Comparison of ENCODE assay signal across 9 cellular contexts in genomic region chr9:35729700-35730485, GRCh38. TPM values are rescaled to one million over a fixed set of nuclear protein-coding genes. Genes with fewer than 3 reads are reported as not detected.
A peak's percentile ranks its signal among the peaks of the same experiment; 100 is the strongest.
DNase-seq lines count a peak whose midpoint lies in the region; ATAC-seq, FAIRE-seq and TF ChIP-seq lines count a peak whose summit lies in the region.
"Had no signal": no experiment of that assay in that cellular context is flagged by ENCODE, and none has a peak within 500 bp of the region (broad histone marks: within the 10 kb centered on the region; RNA-seq: fewer than 3 reads in every experiment).

No MANE protein-coding gene starts in this region.

- H3K36me3 Mint-ChIP-seq in HFFc6 (ENCODE audit: low read depth): peaks cover 38% of the 10 kb centered on the region

- H3K27ac ChIP-seq in SJCRH30: no peak overlapping the region
- peak overlapping the region; percentile 42 for H3K27ac ChIP-seq in cingulate gyrus (ENCODE audit: low read depth, low read length)
- H3K27ac ChIP-seq in HepG2 (ENCODE audit: extremely low read length, insufficient read depth, low read length): no peak overlapping the region

- POLR2A ChIA-PET in HepG2 (lab: Yijun Ruan, JAX): interaction anchor here (1.0 to 4.1 kb wide), 5 partner anchors 17 to 72 kb away, joined by 3 to 102 read pairs (median 24); partner anchors contain the start of genes ARHGEF39, CCDC107, GBA2 and RGP1

- peaks cover 22% of the 10 kb centered on the region for H3K4me1 Mint-ChIP-seq in HFFc6 (ENCODE audit: low read depth)

- peaks cover 8% of the 10 kb centered on the region for H3K27me3 Mint-ChIP-seq in HFFc6 (ENCODE audit: insufficient read depth)
- H3K27me3 Mint-ChIP-seq: central memory CD8-positive, alpha-beta T cell had no signal

- H3K9me3 Mint-ChIP-seq in HFFc6: no peaks in the 10 kb centered on the region
- H3K9me3 Mint-ChIP-seq: central memory CD8-positive, alpha-beta T cell had no signal

- peaks cover 30% of the 10 kb centered on the region for H4K20me1 ChIP-seq in HepG2 (ENCODE audit: insufficient read depth, low read length)

- no peak overlapping the region for H2AFZ ChIP-seq in HepG2 (ENCODE audit: low read length)

- DNase-seq in D721Med (ENCODE audit: insufficient read length, low spot score) (peak; percentile 51), HFFc6 (peak; percentile 91), SJCRH30 (peak; percentile 52 to 70), HepG2 (ENCODE audit: low spot score) (peak; percentile 41), superior temporal gyrus (ENCODE audit: extremely low spot score) (peak; percentile 35), DMS79 treated with DMSO at 0.1 percent for 48 hours (lab: John Stamatoyannopoulos, UW) (no peak)
- DNase-seq in activated CD8-positive, alpha-beta memory T cell treated with anti-CD3 and anti-CD28 coated beads for 24 hours: no peak

- H3K9ac ChIP-seq in HepG2 (ENCODE audit: insufficient read depth, low read depth, low read length): no peak overlapping the region; the same call in 1 of the 2 replicates

- 55% methylated on average over 6 of the region's 6 CpGs for WGBS in HepG2 (ENCODE audit: low lambda C conversion rate)

- H3K4me1 ChIP-seq in SJCRH30: peaks cover 25% of the 10 kb centered on the region
- H3K4me1 ChIP-seq in HepG2 (ENCODE audit: insufficient read depth, low read length): peaks cover 64% of the 10 kb centered on the region

- TF ChIP-seq RAD21 in HepG2 (CRISPR knock-in tag; IDR thresholded peaks at IDR 0.05): 0 out of 2 replicates have a peak, but pooled peaks have one; percentile 28

- H3K4me3 Mint-ChIP-seq in HFFc6: no peak overlapping the region
- H3K4me3 Mint-ChIP-seq: central memory CD8-positive, alpha-beta T cell had no signal

- TF ChIP-seq CTCF in D721Med (IDR thresholded peaks at IDR 0.05; ENCODE audit: insufficient read depth, missing control alignments) (peak; percentile 33), HFFc6 (IDR thresholded peaks at IDR 0.05) (peak; percentile 83), HepG2 (CRISPR knock-in tag; IDR thresholded peaks at IDR 0.05) (peak; percentile 51)

- H3K27me3 ChIP-seq in SJCRH30: no peaks in the 10 kb centered on the region
- no peaks in the 10 kb centered on the region; a peak in 1 of 5 replicates for H3K27me3 ChIP-seq in HepG2 (ENCODE audit: control insufficient read depth in 1 of 2, insufficient read depth in 2 of 2, low read length in 2 of 2)

- in situ Hi-C loops in HepG2 (cut with HindIII; ENCODE audit: extremely low pct_ligation_motif_present, low pct_unique_long_range_greater_than_20kb): loop anchor here (5.0 kb wide), 1 partner anchor 63 kb away; the partner anchor contains the start of gene ARHGEF39

- FAIRE-seq in D721Med (lab: Jason Lieb, UNC) (no peak), HepG2 (lab: Jason Lieb, UNC) (no peak)

- no peak overlapping the region for H3K4me3 ChIP-seq in SJCRH30
- H3K4me3 ChIP-seq in HepG2 (replicated peaks in 1 of 3; ENCODE audit: insufficient read depth in 1 of 3, low read depth in 2 of 3, low read length in 3 of 3): peak overlapping the region; percentile 11 to 98 (median 59); a peak in 5 of 6 replicates

- intact Hi-C loops in HepG2 (cut with micrococcal nuclease; ENCODE audit: unreplicated experiment): loop anchor here (5.0 to 10.0 kb wide), 2 partner anchors 97 to 235 kb away; partner anchors contain the start of genes FAM221B, RUSC2 and TMEM8B

- H3K36me3 ChIP-seq in SJCRH30: peaks cover 15% of the 10 kb centered on the region
- H3K36me3 ChIP-seq in HepG2 (replicated peaks in 1 of 2; ENCODE audit: control insufficient read depth in 1 of 2, insufficient read depth in 2 of 2, low read length in 2 of 2): peaks cover 0 to 23% of the 10 kb centered on the region in 2 experiments; a peak in 4 of 5 replicates

- H3K4me2 ChIP-seq in HepG2 (ENCODE audit: low read depth, low read length): peak overlapping the region; percentile 98

- CTCF ChIA-PET in HepG2 (lab: Yijun Ruan, JAX; ENCODE audit: low intra/inter-chr PET ratio, low total read pairs): no interaction called here

- no peak for ATAC-seq in HepG2

- no peak overlapping the region for H3K27ac Mint-ChIP-seq in HFFc6

- no peak for TF ChIP-seq POLR2A in HepG2 (IDR thresholded peaks at IDR 0.05; ENCODE audit: insufficient read depth in 1 of 2, low read depth in 2 of 2, low read length in 2 of 2)

- peaks cover 64% of the 10 kb centered on the region for H3K79me2 ChIP-seq in HepG2 (ENCODE audit: insufficient read depth, low read length)

- H3K9me3 ChIP-seq in SJCRH30 (replicated peaks) (no peaks in the 10 kb centered on the region), HepG2 (ENCODE audit: low read length) (no peaks in the 10 kb centered on the region)

- no peak for TF ChIP-seq EP300 in HepG2 (IDR thresholded peaks at IDR 0.05; ENCODE audit: low read depth in 2 of 2, low read length in 2 of 2)
- TF ChIP-seq EP300 in HepG2 (CRISPR knock-in tag; IDR thresholded peaks at IDR 0.05; ENCODE audit: borderline replicate concordance): no peak

- BruUV-seq in HepG2 (replicated peaks; lab: Mats Ljungman, UMichigan): no TSS peak

RNA-seq across cellular contexts. Expression of gene TLN1, which starts 2.1 kb away (rescaled TPM):
- total RNA-seq in HFFc6 (2021; fragmentation: NEBNext Ultra II Directional; extraction: Animal tissue kit (Norgen Biotek cat#: 25700)): 100 to 1,000 TPM; 470 to 562 (median 491) TPM
- 65.0 and 70.4 TPM in 2 replicates for total RNA-seq in SJCRH30 (2014; rRNA removed; shearing (Covaris generic))
- total RNA-seq in HepG2 (2016; rRNA removed; fragmentation: Illumina TruSeq; extraction: Trizol): 51.8 and 53.7 TPM in 2 replicates
- 5.4 and 5.6 TPM in 2 replicates for total RNA-seq in HepG2 (2016; cell fraction: cytosol; rRNA removed; fragmentation: Illumina TruSeq; extraction: Trizol; ENCODE audit: low read depth)
- total RNA-seq in HepG2 (2016; cell fraction: insoluble cytoplasmic fraction; rRNA removed; fragmentation: Illumina TruSeq; extraction: Trizol): 48.7 and 53.6 TPM in 2 replicates
- total RNA-seq in HepG2 (2016; cell fraction: membrane; rRNA removed; fragmentation: Illumina TruSeq; extraction: Trizol): 16.4 and 17.1 TPM in 2 replicates
- total RNA-seq in HepG2 (2016; cell fraction: nucleus; rRNA removed; fragmentation: Illumina TruSeq; extraction: Trizol): 44.1 and 46.3 TPM in 2 replicates
- 35.2 and 52.6 TPM in 2 replicates for polyA plus RNA-seq in HepG2 (2011; rRNA removed)
- polyA plus RNA-seq in HepG2 (2011; cell fraction: cytosol; rRNA removed): 26.4 and 37.0 TPM in 2 replicates
- polyA plus RNA-seq in HepG2 (2011; cell fraction: nucleus; rRNA removed): 60.2 and 61.4 TPM in 2 replicates
- polyA plus RNA-seq in HepG2 (2012): 37.0 and 57.6 TPM in 2 replicates
- polyA plus RNA-seq in HepG2 (2016; cell fraction: cytosol; fragmentation: Illumina TruSeq; extraction: Trizol; ENCODE audit: low read depth): 3.2 and 3.6 TPM in 2 replicates
- 38.8 and 63.9 TPM in 2 replicates for polyA plus RNA-seq in HepG2 (2016; cell fraction: insoluble cytoplasmic fraction; fragmentation: Illumina TruSeq; extraction: Trizol; ENCODE audit: low read depth)
- 5.7 and 8.6 TPM in 2 replicates for polyA plus RNA-seq in HepG2 (2016; cell fraction: membrane; fragmentation: Illumina TruSeq; extraction: Trizol; ENCODE audit: low read depth)
- 55.3 and 65.8 TPM in 2 replicates for polyA plus RNA-seq in HepG2 (2016; cell fraction: nucleus; fragmentation: Illumina TruSeq; extraction: Trizol; ENCODE audit: insufficient read depth, low read depth)
- 166 and 414 TPM in 2 replicates for polyA minus RNA-seq in HepG2 (2011; rRNA and poly(A)+ RNA removed; ENCODE audit: low replicate concordance)
- polyA minus RNA-seq in HepG2 (2011; cell fraction: cytosol; rRNA and poly(A)+ RNA removed): 120 and 167 TPM in 2 replicates
- polyA minus RNA-seq in HepG2 (2011; cell fraction: nucleus; rRNA and poly(A)+ RNA removed): 38.1 and 53.7 TPM in 2 replicates

RNA-seq across cellular contexts. Expression of gene CREB3, which starts 2.6 kb away (rescaled TPM):
- 100 to 1,000 TPM; 106 to 127 (median 114) TPM for total RNA-seq in HFFc6 (2021; fragmentation: NEBNext Ultra II Directional; extraction: Animal tissue kit (Norgen Biotek cat#: 25700))
- 21.1 and 21.6 TPM in 2 replicates for total RNA-seq in SJCRH30 (2014; rRNA removed; shearing (Covaris generic))
- total RNA-seq in HepG2 (2016; rRNA removed; fragmentation: Illumina TruSeq; extraction: Trizol): 32.2 and 34.2 TPM in 2 replicates
- 16.4 and 24.8 TPM in 2 replicates for total RNA-seq in HepG2 (2016; cell fraction: cytosol; rRNA removed; fragmentation: Illumina TruSeq; extraction: Trizol; ENCODE audit: low read depth)
- total RNA-seq in HepG2 (2016; cell fraction: insoluble cytoplasmic fraction; rRNA removed; fragmentation: Illumina TruSeq; extraction: Trizol): 35.0 and 35.4 TPM in 2 replicates
- total RNA-seq in HepG2 (2016; cell fraction: membrane; rRNA removed; fragmentation: Illumina TruSeq; extraction: Trizol): 29.8 and 43.4 TPM in 2 replicates
- total RNA-seq in HepG2 (2016; cell fraction: nucleus; rRNA removed; fragmentation: Illumina TruSeq; extraction: Trizol): 19.0 and 22.6 TPM in 2 replicates
- polyA plus RNA-seq in HepG2 (2011; rRNA removed): 11.1 and 13.5 TPM in 2 replicates
- polyA plus RNA-seq in HepG2 (2011; cell fraction: cytosol; rRNA removed): 12.6 and 15.2 TPM in 2 replicates
- 15.5 and 16.6 TPM in 2 replicates for polyA plus RNA-seq in HepG2 (2011; cell fraction: nucleus; rRNA removed)
- polyA plus RNA-seq in HepG2 (2012): 12.3 and 13.3 TPM in 2 replicates
- polyA plus RNA-seq in HepG2 (2016; cell fraction: cytosol; fragmentation: Illumina TruSeq; extraction: Trizol; ENCODE audit: low read depth): 16.3 and 25.4 TPM in 2 replicates
- 29.0 and 30.9 TPM in 2 replicates for polyA plus RNA-seq in HepG2 (2016; cell fraction: insoluble cytoplasmic fraction; fragmentation: Illumina TruSeq; extraction: Trizol; ENCODE audit: low read depth)
- polyA plus RNA-seq in HepG2 (2016; cell fraction: membrane; fragmentation: Illumina TruSeq; extraction: Trizol; ENCODE audit: low read depth): 26.7 and 33.7 TPM in 2 replicates
- 27.3 and 30.5 TPM in 2 replicates for polyA plus RNA-seq in HepG2 (2016; cell fraction: nucleus; fragmentation: Illumina TruSeq; extraction: Trizol; ENCODE audit: insufficient read depth, low read depth)
- polyA minus RNA-seq in HepG2 (2011; rRNA and poly(A)+ RNA removed; ENCODE audit: low replicate concordance): 14.5 and 21.8 TPM in 2 replicates
- 5.1 and 6.9 TPM in 2 replicates for polyA minus RNA-seq in HepG2 (2011; cell fraction: cytosol; rRNA and poly(A)+ RNA removed)
- polyA minus RNA-seq in HepG2 (2011; cell fraction: nucleus; rRNA and poly(A)+ RNA removed): 9.9 and 11.1 TPM in 2 replicates

RNA-seq across cellular contexts. Expression of gene GBA2, which starts 19.1 kb away (rescaled TPM):
- total RNA-seq in HFFc6 (2021; fragmentation: NEBNext Ultra II Directional; extraction: Animal tissue kit (Norgen Biotek cat#: 25700)): 10 to 100 TPM; 22.9 to 25.7 (median 24.0) TPM
- total RNA-seq in SJCRH30 (2014; rRNA removed; shearing (Covaris generic)): 34.4 and 37.1 TPM in 2 replicates
- 24.4 and 37.5 TPM in 2 replicates for total RNA-seq in HepG2 (2016; rRNA removed; fragmentation: Illumina TruSeq; extraction: Trizol)
- 11.1 and 11.7 TPM in 2 replicates for total RNA-seq in HepG2 (2016; cell fraction: cytosol; rRNA removed; fragmentation: Illumina TruSeq; extraction: Trizol; ENCODE audit: low read depth)
- total RNA-seq in HepG2 (2016; cell fraction: insoluble cytoplasmic fraction; rRNA removed; fragmentation: Illumina TruSeq; extraction: Trizol): 21.2 and 40.4 TPM in 2 replicates
- 27.6 and 27.8 TPM in 2 replicates for total RNA-seq in HepG2 (2016; cell fraction: membrane; rRNA removed; fragmentation: Illumina TruSeq; extraction: Trizol)
- total RNA-seq in HepG2 (2016; cell fraction: nucleus; rRNA removed; fragmentation: Illumina TruSeq; extraction: Trizol): 70.2 and 71.7 TPM in 2 replicates
- 86.1 and 96.9 TPM in 2 replicates for polyA plus RNA-seq in HepG2 (2011; rRNA removed)
- 54.1 and 58.1 TPM in 2 replicates for polyA plus RNA-seq in HepG2 (2011; cell fraction: cytosol; rRNA removed)
- 385 and 395 TPM in 2 replicates for polyA plus RNA-seq in HepG2 (2011; cell fraction: nucleus; rRNA removed)
- polyA plus RNA-seq in HepG2 (2012): 50.0 and 65.4 TPM in 2 replicates
- 10.5 and 11.2 TPM in 2 replicates for polyA plus RNA-seq in HepG2 (2016; cell fraction: cytosol; fragmentation: Illumina TruSeq; extraction: Trizol; ENCODE audit: low read depth)
- 21.6 and 24.7 TPM in 2 replicates for polyA plus RNA-seq in HepG2 (2016; cell fraction: insoluble cytoplasmic fraction; fragmentation: Illumina TruSeq; extraction: Trizol; ENCODE audit: low read depth)
- 23.2 and 23.4 TPM in 2 replicates for polyA plus RNA-seq in HepG2 (2016; cell fraction: membrane; fragmentation: Illumina TruSeq; extraction: Trizol; ENCODE audit: low read depth)
- 145 and 166 TPM in 2 replicates for polyA plus RNA-seq in HepG2 (2016; cell fraction: nucleus; fragmentation: Illumina TruSeq; extraction: Trizol; ENCODE audit: insufficient read depth, low read depth)
- polyA minus RNA-seq in HepG2 (2011; rRNA and poly(A)+ RNA removed; ENCODE audit: low replicate concordance): 62.6 and 136 TPM in 2 replicates
- polyA minus RNA-seq in HepG2 (2011; cell fraction: cytosol; rRNA and poly(A)+ RNA removed): 24.7 and 24.9 TPM in 2 replicates
- 155 and 168 TPM in 2 replicates for polyA minus RNA-seq in HepG2 (2011; cell fraction: nucleus; rRNA and poly(A)+ RNA removed)

RNA-seq across cellular contexts. Expression of gene RGP1, which starts 19.2 kb away (rescaled TPM):
- 10 to 100 TPM; 27.6 to 35.1 (median 30.9) TPM for total RNA-seq in HFFc6 (2021; fragmentation: NEBNext Ultra II Directional; extraction: Animal tissue kit (Norgen Biotek cat#: 25700))
- total RNA-seq in SJCRH30 (2014; rRNA removed; shearing (Covaris generic)): 14.6 and 16.3 TPM in 2 replicates
- total RNA-seq in HepG2 (2016; rRNA removed; fragmentation: Illumina TruSeq; extraction: Trizol): 12.6 and 12.7 TPM in 2 replicates
- 1.6 and 1.9 TPM in 2 replicates for total RNA-seq in HepG2 (2016; cell fraction: cytosol; rRNA removed; fragmentation: Illumina TruSeq; extraction: Trizol; ENCODE audit: low read depth)
- 10.9 and 13.5 TPM in 2 replicates for total RNA-seq in HepG2 (2016; cell fraction: insoluble cytoplasmic fraction; rRNA removed; fragmentation: Illumina TruSeq; extraction: Trizol)
- total RNA-seq in HepG2 (2016; cell fraction: membrane; rRNA removed; fragmentation: Illumina TruSeq; extraction: Trizol): 7.5 and 7.7 TPM in 2 replicates
- 9.8 and 10.7 TPM in 2 replicates for total RNA-seq in HepG2 (2016; cell fraction: nucleus; rRNA removed; fragmentation: Illumina TruSeq; extraction: Trizol)
- polyA plus RNA-seq in HepG2 (2011; rRNA removed): 18.7 and 21.0 TPM in 2 replicates
- polyA plus RNA-seq in HepG2 (2011; cell fraction: cytosol; rRNA removed): 13.4 and 13.5 TPM in 2 replicates
- 31.7 and 33.0 TPM in 2 replicates for polyA plus RNA-seq in HepG2 (2011; cell fraction: nucleus; rRNA removed)
- 10.9 TPM in 2 replicates for polyA plus RNA-seq in HepG2 (2012)
- polyA plus RNA-seq in HepG2 (2016; cell fraction: cytosol; fragmentation: Illumina TruSeq; extraction: Trizol; ENCODE audit: low read depth): 3.5 and 3.8 TPM in 2 replicates
- 9.5 and 11.3 TPM in 2 replicates for polyA plus RNA-seq in HepG2 (2016; cell fraction: insoluble cytoplasmic fraction; fragmentation: Illumina TruSeq; extraction: Trizol; ENCODE audit: low read depth)
- 5.6 TPM in 2 replicates for polyA plus RNA-seq in HepG2 (2016; cell fraction: membrane; fragmentation: Illumina TruSeq; extraction: Trizol; ENCODE audit: low read depth)
- polyA plus RNA-seq in HepG2 (2016; cell fraction: nucleus; fragmentation: Illumina TruSeq; extraction: Trizol; ENCODE audit: insufficient read depth, low read depth): 14.0 and 14.1 TPM in 2 replicates
- 32.1 and 35.8 TPM in 2 replicates for polyA minus RNA-seq in HepG2 (2011; rRNA and poly(A)+ RNA removed; ENCODE audit: low replicate concordance)
- 8.6 and 10.3 TPM in 2 replicates for polyA minus RNA-seq in HepG2 (2011; cell fraction: cytosol; rRNA and poly(A)+ RNA removed)
- polyA minus RNA-seq in HepG2 (2011; cell fraction: nucleus; rRNA and poly(A)+ RNA removed): 13.1 and 16.8 TPM in 2 replicates

RNA-seq across cellular contexts. Expression of gene MSMP, which starts 24.2 kb away (rescaled TPM):
- not detected for total RNA-seq in HFFc6 (2021; fragmentation: NEBNext Ultra II Directional; extraction: Animal tissue kit (Norgen Biotek cat#: 25700))
- not detected in 2 replicates for total RNA-seq in SJCRH30 (2014; rRNA removed; shearing (Covaris generic))
- 0.24 and 0.49 TPM in 2 replicates for total RNA-seq in HepG2 (2016; rRNA removed; fragmentation: Illumina TruSeq; extraction: Trizol)
- not detected in 2 replicates for total RNA-seq in HepG2 (2016; cell fraction: cytosol; rRNA removed; fragmentation: Illumina TruSeq; extraction: Trizol; ENCODE audit: low read depth)
- not detected in 2 replicates for total RNA-seq in HepG2 (2016; cell fraction: insoluble cytoplasmic fraction; rRNA removed; fragmentation: Illumina TruSeq; extraction: Trizol)
- 0.71 TPM in 1 of 2 replicates, not detected in the other for total RNA-seq in HepG2 (2016; cell fraction: membrane; rRNA removed; fragmentation: Illumina TruSeq; extraction: Trizol)
- total RNA-seq in HepG2 (2016; cell fraction: nucleus; rRNA removed; fragmentation: Illumina TruSeq; extraction: Trizol): not detected in 2 replicates
- 0.34 and 0.46 TPM in 2 replicates for polyA plus RNA-seq in HepG2 (2011; rRNA removed)
- polyA plus RNA-seq in HepG2 (2011; cell fraction: cytosol; rRNA removed): 0.32 and 0.45 TPM in 2 replicates
- polyA plus RNA-seq in HepG2 (2011; cell fraction: nucleus; rRNA removed): 0.42 TPM in 1 of 2 replicates, not detected in the other
- polyA plus RNA-seq in HepG2 (2012): 0.76 TPM in 1 of 2 replicates, not detected in the other
- 0.66 and 1.2 TPM in 2 replicates for polyA plus RNA-seq in HepG2 (2016; cell fraction: cytosol; fragmentation: Illumina TruSeq; extraction: Trizol; ENCODE audit: low read depth)
- polyA plus RNA-seq in HepG2 (2016; cell fraction: insoluble cytoplasmic fraction; fragmentation: Illumina TruSeq; extraction: Trizol; ENCODE audit: low read depth): 0.62 TPM in 1 of 2 replicates, not detected in the other
- 0.55 and 2.2 TPM in 2 replicates for polyA plus RNA-seq in HepG2 (2016; cell fraction: membrane; fragmentation: Illumina TruSeq; extraction: Trizol; ENCODE audit: low read depth)
- polyA plus RNA-seq in HepG2 (2016; cell fraction: nucleus; fragmentation: Illumina TruSeq; extraction: Trizol; ENCODE audit: insufficient read depth, low read depth): not detected in 2 replicates
- polyA minus RNA-seq in HepG2 (2011; rRNA and poly(A)+ RNA removed; ENCODE audit: low replicate concordance): 0.62 TPM in 1 of 2 replicates, not detected in the other
- not detected in 2 replicates for polyA minus RNA-seq in HepG2 (2011; cell fraction: cytosol; rRNA and poly(A)+ RNA removed)
- not detected in 2 replicates for polyA minus RNA-seq in HepG2 (2011; cell fraction: nucleus; rRNA and poly(A)+ RNA removed)

Comparison
In these comparisons a context has a peak if more than half of its experiments do, and no peak if none do; other contexts are left out.
1. DNase-seq: peak in D721Med (single experiment), HFFc6 (single experiment), SJCRH30 (2 of 2), HepG2 (single experiment) and superior temporal gyrus (single experiment); none in DMS79 treated with DMSO at 0.1 percent for 48 hours (single experiment) and activated CD8-positive, alpha-beta memory T cell treated with anti-CD3 and anti-CD28 coated beads for 24 hours (single experiment).
2. CTCF ChIP-seq: peak in every context shown above with its lines; median percentile 83 in HFFc6; 51 in HepG2; 33 in D721Med.